In genomic region chrX:31580227-31580626, GRCh38 we compare ENCODE assay signal across 1 cellular context.
TF ChIP-seq lines count a peak whose summit lies in the region.

No MANE protein-coding gene starts in this region.

TF ChIP-seq in H1, 55 proteins besides CTCF, POLR2A, EP300 and RAD21:
- TF ChIP-seq SIX5 (IDR thresholded peaks at IDR 0.05; ENCODE audit: low read depth, low read length): no peak
- TF ChIP-seq ATF2 (IDR thresholded peaks at IDR 0.05; ENCODE audit: low read length): no peak
- no peak for TF ChIP-seq SUZ12 (IDR thresholded peaks at IDR 0.05; ENCODE audit: low read length)
- no peak for TF ChIP-seq KDM4A (IDR thresholded peaks at IDR 0.05; ENCODE audit: low read depth, low read length, severe bottlenecking)
- TF ChIP-seq KDM1A (IDR thresholded peaks at IDR 0.05; ENCODE audit: borderline replicate concordance, low read length): no peak
- no peak for TF ChIP-seq EZH2 (IDR thresholded peaks at IDR 0.05; ENCODE audit: low read depth, low read length, severe bottlenecking)
- no peak for TF ChIP-seq BRCA1 (IDR thresholded peaks at IDR 0.05; ENCODE audit: low read depth, low read length)
- no peak for TF ChIP-seq NANOG (IDR thresholded peaks at IDR 0.05; ENCODE audit: insufficient read depth, low read depth, low read length, poor library complexity, severe bottlenecking)
- TF ChIP-seq GTF2F1 (IDR thresholded peaks at IDR 0.05; ENCODE audit: borderline replicate concordance, low read depth, low read length): no peak
- no peak for TF ChIP-seq RFX5 (IDR thresholded peaks at IDR 0.05; ENCODE audit: borderline replicate concordance, low read depth, low read length)
- no peak for TF ChIP-seq SIN3A (conservative IDR thresholded peaks at IDR 0.05 in 1 of 2, IDR thresholded peaks at IDR 0.05 in 1 of 2; ENCODE audit: low read depth in 1 of 2, low read length in 2 of 2)
- TF ChIP-seq CTBP2 (IDR thresholded peaks at IDR 0.05; ENCODE audit: borderline replicate concordance, insufficient read depth, insufficient read length, low read length): no peak
- TF ChIP-seq CHD7 (IDR thresholded peaks at IDR 0.05; ENCODE audit: insufficient replicate concordance, low read length): no peak
- TF ChIP-seq HDAC2 (IDR thresholded peaks at IDR 0.05; ENCODE audit: borderline replicate concordance in 1 of 2, low read depth in 2 of 2, low read length in 2 of 2): no peak
